In genomic region chr16:4141604-4142003, GRCh38 we compare ENCODE assay signal across 19 cellular contexts. TPM values are rescaled to one million over a fixed set of nuclear protein-coding genes. Genes with fewer than 3 reads are reported as not detected.
A peak's percentile ranks its signal among the peaks of the same experiment; 100 is the strongest.
DNase-seq lines count a peak whose midpoint lies in the region; ATAC-seq and TF ChIP-seq lines count a peak whose summit lies in the region.
"Had no signal": no experiment of that assay in that cellular context is flagged by ENCODE, and none has a peak within 500 bp of the region (broad histone marks: within the 10 kb centered on the region; RNA-seq: fewer than 3 reads in every experiment).

No MANE protein-coding gene starts in this region.

- TF ChIP-seq CTCF in GM23338 (conservative IDR thresholded peaks at IDR 0.05; ENCODE audit: low read depth in 2 of 2) (no peak), mammary epithelial cell (conservative IDR thresholded peaks at IDR 0.05 in 1 of 2, IDR thresholded peaks at IDR 0.05 in 1 of 2; ENCODE audit: extremely low read depth in 1 of 2, insufficient read depth in 1 of 2, low read depth in 1 of 2, low read length in 2 of 2) (no peak), osteocyte (IDR thresholded peaks at IDR 0.05) (no peak)

- intact Hi-C loops in mammary epithelial cell (cut with micrococcal nuclease): no loop called here

- ATAC-seq in GM23338 (no peak), HG03442 (IDR thresholded peaks at IDR 0.05; ENCODE audit: unreplicated experiment) (no peak)
- ATAC-seq: K562 had no signal

- H3K79me2 ChIP-seq in GM23338 (replicated peaks; ENCODE audit: insufficient read depth) (no peaks in the 10 kb centered on the region), mammary epithelial cell (ENCODE audit: insufficient read depth, low read length) (no peaks in the 10 kb centered on the region)

- H4K20me1 ChIP-seq in BLaER1 treated with 17β-estradiol and CSF1 and Interleukin-3, amounts not matched to agents 10 nM and 100 nM: no peaks in the 10 kb centered on the region
- no peaks in the 10 kb centered on the region for H4K20me1 ChIP-seq in GM23338 (replicated peaks; ENCODE audit: insufficient read depth)
- H4K20me1 ChIP-seq in mammary epithelial cell (ENCODE audit: insufficient read depth, low read length): no peaks in the 10 kb centered on the region

- peaks cover 17 to 47% (median 37%) of the 10 kb centered on the region in 10 experiments for H3K4me1 ChIP-seq in BLaER1 treated with 17β-estradiol and CSF1 and Interleukin-3, amounts not matched to agents 10 nM and 100 nM
- no peaks in the 10 kb centered on the region for H3K4me1 ChIP-seq in GM23338 (ENCODE audit: insufficient read depth)
- H3K4me1 ChIP-seq in mammary epithelial cell (ENCODE audit: insufficient read depth, low read length): peaks cover 15% of the 10 kb centered on the region

- no peaks in the 10 kb centered on the region for H3K36me3 Mint-ChIP-seq in GM23338 (ENCODE audit: low read depth)
- H3K36me3 Mint-ChIP-seq in osteocyte (ENCODE audit: unreplicated experiment): no peaks in the 10 kb centered on the region
- H3K36me3 Mint-ChIP-seq: CD14-positive monocyte had no signal

- DNase-seq in GM23338 (ENCODE audit: low spot score) (no peak), mammary epithelial cell (no peak), osteocyte (ENCODE audit: extremely low spot score, unreplicated experiment) (no peak), GM19238 (ENCODE audit: insufficient read length, low spot score) (no peak), globus pallidus (ENCODE audit: low spot score) (no peak)
- DNase-seq: ACHN; DND-41; NCI-H1105; NCI-H1694; NCI-H2081 treated with DMSO at 0.1 percent for 48 hours; NCI-H748 treated with DMSO at 0.1 percent for 48 hours; NK-92 treated with Interleukin-12 subunit alpha and Interleukin-12 subunit beta, amount 100 ng/mL, for 24 hours; SHP77 had no signal

- peak overlapping the region in 10 of 11 experiments; percentile 19 to 63 (median 47); a peak in 15 of 22 replicates for H3K4me2 ChIP-seq in BLaER1 treated with 17β-estradiol and CSF1 and Interleukin-3, amounts not matched to agents 10 nM and 100 nM
- H3K4me2 ChIP-seq in GM23338: no peak overlapping the region
- no peak overlapping the region for H3K4me2 ChIP-seq in mammary epithelial cell (ENCODE audit: insufficient read depth, low read depth, low read length)

- H3K27me3 ChIP-seq in BLaER1 treated with 17β-estradiol and CSF1 and Interleukin-3, amounts not matched to agents 10 nM and 100 nM: no peaks in the 10 kb centered on the region
- H3K27me3 ChIP-seq in GM23338 (ENCODE audit: insufficient read depth) (no peaks in the 10 kb centered on the region), mammary epithelial cell (ENCODE audit: insufficient read depth, low read length) (no peaks in the 10 kb centered on the region)

- dilution Hi-C loops in mammary epithelial cell (cut with HindIII; ENCODE audit: low sequenced_read_pairs): no loop called here

- in situ Hi-C loops in mammary epithelial cell (cut with MboI; ENCODE audit: low sequenced_read_pairs in 2 of 2): no loop called here

- H3K9me3 Mint-ChIP-seq in GM23338: peaks cover 10% of the 10 kb centered on the region
- H3K9me3 Mint-ChIP-seq in osteocyte (ENCODE audit: unreplicated experiment): no peaks in the 10 kb centered on the region

- H3K4me3 ChIP-seq in BLaER1 treated with 17β-estradiol and CSF1 and Interleukin-3, amounts not matched to agents 10 nM and 100 nM: no peak overlapping the region
- H3K4me3 ChIP-seq in GM23338 (no peak overlapping the region), mammary epithelial cell (replicated peaks in 1 of 3; ENCODE audit: insufficient read depth in 1 of 3, low read depth in 2 of 3, low read length in 3 of 3) (no peak overlapping the region)
- H3K4me3 ChIP-seq: HAP-1, K562, SK-N-MC had no signal

- BruUV-seq in mammary epithelial cell (replicated peaks; lab: Mats Ljungman, UMichigan): no TSS peak

- H3F3A ChIP-seq in GM23338 (replicated peaks; ENCODE audit: low read depth): no peaks in the 10 kb centered on the region

- H3K9me3 ChIP-seq in BLaER1 treated with 17β-estradiol and CSF1 and Interleukin-3, amounts not matched to agents 10 nM and 100 nM (replicated peaks in 1 of 11): peaks cover 0 to 20% (median 11%) of the 10 kb centered on the region in 11 experiments; a peak in 15 of 22 replicates
- no peaks in the 10 kb centered on the region for H3K9me3 ChIP-seq in mammary epithelial cell (replicated peaks; ENCODE audit: insufficient read depth, low read length)
- H3K9me3 ChIP-seq: HAP-1 had no signal

- H3K9me2 ChIP-seq in GM23338 (ENCODE audit: insufficient read depth): no peaks in the 10 kb centered on the region

- CTCF ChIA-PET in mammary epithelial cell (lab: Charles Lee; ENCODE audit: low non-redundant PET): no interaction called here

- H3K27me3 Mint-ChIP-seq in GM23338 (ENCODE audit: insufficient read depth, low read depth, poor library complexity) (peaks cover 4% of the 10 kb centered on the region), osteocyte (ENCODE audit: unreplicated experiment) (no peaks in the 10 kb centered on the region)

- WGBS in mammary epithelial cell (ENCODE audit: low coverage, missing lambda C conversion rate): 95% methylated on average over 12 of the region's 12 CpGs

- H3K36me3 ChIP-seq in BLaER1 treated with 17β-estradiol and CSF1 and Interleukin-3, amounts not matched to agents 10 nM and 100 nM: no peaks in the 10 kb centered on the region
- H3K36me3 ChIP-seq in GM23338 (ENCODE audit: insufficient read depth): no peaks in the 10 kb centered on the region
- no peaks in the 10 kb centered on the region for H3K36me3 ChIP-seq in mammary epithelial cell (ENCODE audit: insufficient read depth, low read length)
- H3K36me3 ChIP-seq: HAP-1 had no signal

- H3K27ac Mint-ChIP-seq in GM23338: no peak overlapping the region
- peak overlapping the region; percentile 74 for H3K27ac Mint-ChIP-seq in osteocyte (ENCODE audit: unreplicated experiment)

- no peak overlapping the region for H3K9ac ChIP-seq in BLaER1 treated with 17β-estradiol and CSF1 and Interleukin-3, amounts not matched to agents 10 nM and 100 nM
- no peak overlapping the region for H3K9ac ChIP-seq in mammary epithelial cell (ENCODE audit: insufficient read depth, low read length)

- H3K4me1 Mint-ChIP-seq in GM23338: no peaks in the 10 kb centered on the region
- H3K4me1 Mint-ChIP-seq in osteocyte (ENCODE audit: unreplicated experiment): peaks cover 10% of the 10 kb centered on the region

- 0 out of 2 replicates have a peak overlapping the region, but pooled peaks have one; percentile 52 for H2AFZ ChIP-seq in GM23338
- no peak overlapping the region for H2AFZ ChIP-seq in mammary epithelial cell (ENCODE audit: low read depth, low read length)

- peak overlapping the region in 9 of 11 experiments; percentile 52 to 82 (median 73); a peak in 16 of 22 replicates for H3K27ac ChIP-seq in BLaER1 treated with 17β-estradiol and CSF1 and Interleukin-3, amounts not matched to agents 10 nM and 100 nM
- no peak overlapping the region for H3K27ac ChIP-seq in GM23338 (ENCODE audit: low read depth)
- peak overlapping the region; percentile 93 for H3K27ac ChIP-seq in mammary epithelial cell (ENCODE audit: insufficient read depth, low read depth, low read length)
- H3K27ac ChIP-seq: SK-N-MC had no signal

- H3K4me3 Mint-ChIP-seq in GM23338 (no peak overlapping the region), osteocyte (ENCODE audit: unreplicated experiment) (no peak overlapping the region)
- H3K4me3 Mint-ChIP-seq: CD14-positive monocyte had no signal

TF ChIP-seq in GM23338, 12 proteins besides CTCF, POLR2A, EP300 and RAD21 (continues in another document):
- TF ChIP-seq CREB1 (CRISPR knock-in tag; IDR thresholded peaks at IDR 0.05; ENCODE audit: low read depth): no peak
- TF ChIP-seq STAT1 (IDR thresholded peaks at IDR 0.05; ENCODE audit: unreplicated experiment): no peak
- TF ChIP-seq EZH2 (IDR thresholded peaks at IDR 0.05; ENCODE audit: low read depth, unreplicated experiment): no peak

RNA-seq across cellular contexts. Expression of gene ADCY9, which starts 25.4 kb away (rescaled TPM):
- total RNA-seq in GM23338 (2014; rRNA removed; shearing (Covaris generic)): 18.3 and 21.0 TPM in 2 replicates
- polyA plus RNA-seq in GM23338 (2016; fragmentation: Nextera tagmentation; extraction: Ambion mirVana) (1.8 and 2.2 TPM in 2 replicates), mammary epithelial cell (9.0 TPM)
- total RNA-seq in mammary epithelial cell (10 to 100 TPM; 18.4 to 27.3 TPM), osteocyte (25.3 and 26.9 TPM in 2 replicates)
- polyA minus RNA-seq in mammary epithelial cell: 75.6 TPM

Comparison
In these comparisons a context has a peak if more than half of its experiments do, and no peak if none do; other contexts are left out.
1. H3K4me2 ChIP-seq: peak in BLaER1 treated with 17β-estradiol and CSF1 and Interleukin-3, amounts not matched to agents 10 nM and 100 nM (10 of 11); none in GM23338 (single experiment) and mammary epithelial cell (single experiment).